Comparison of ENCODE assay signal across 20 cellular contexts in the genomic region with DNA sequence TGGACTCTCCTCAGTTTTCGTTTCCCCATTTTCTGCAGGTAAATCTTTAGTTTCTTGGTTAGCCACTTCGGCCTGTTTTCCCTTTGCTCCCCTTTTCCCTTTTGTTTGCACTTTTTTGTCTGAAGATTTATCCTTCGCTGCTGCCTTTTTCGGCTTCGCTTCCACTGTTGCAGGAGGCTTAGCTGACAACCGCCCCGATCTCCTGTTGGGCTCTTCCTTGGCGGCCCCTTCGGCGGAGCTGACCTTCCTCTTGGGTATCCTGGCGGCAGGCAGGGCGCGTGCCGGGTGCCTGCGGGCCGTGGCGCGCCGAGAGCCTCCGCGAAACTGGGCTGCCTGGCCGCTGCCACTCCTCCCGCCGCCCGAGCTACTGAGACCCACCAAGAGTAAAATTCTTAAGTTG. TPM values are rescaled to one million over a fixed set of nuclear protein-coding genes. Genes with fewer than 3 reads are reported as not detected.
DNase-seq lines count a peak whose midpoint lies in the region; TF ChIP-seq lines count a peak whose summit lies in the region.
"Not testable (repeated sequence)": the region's sequence is repeated elsewhere in the genome, so short reads cannot be mapped to it uniquely, and the experiment has no call there.
"Had no signal": no experiment of that assay in that cellular context is flagged by ENCODE, and none has a peak within 500 bp of the region (broad histone marks: within the 10 kb centered on the region; RNA-seq: fewer than 3 reads in every experiment).

No MANE protein-coding gene starts in this region.

- not testable (repeated sequence) for H3K18ac ChIP-seq in mesendoderm (ENCODE audit: low read length)

- H3K27me3 Mint-ChIP-seq in progenitor cell of endocrine pancreas = peaks cover 11% of the 10 kb centered on the region

- H3K9ac ChIP-seq in iPS-18a (ENCODE audit: low read length) = not testable (repeated sequence)
- peak overlapping the region; percentile 36 for H3K9ac ChIP-seq in mesendoderm (ENCODE audit: low read length)

- H3K36me3 ChIP-seq in HAP-1 (replicated peaks); iPS-18a (ENCODE audit: control insufficient read depth, low read depth, low read length); mesendoderm (ENCODE audit: control insufficient read depth, insufficient read depth, low read length): not testable (repeated sequence)

- not testable (repeated sequence) for H3K36me3 Mint-ChIP-seq in progenitor cell of endocrine pancreas (ENCODE audit: insufficient read depth)

- in situ Hi-C loops in HAP-1 (cut with MboI; ENCODE audit: low sequenced_read_pairs); astrocyte of the spinal cord (cut with HindIII; ENCODE audit: low sequenced_read_pairs): not testable (repeated sequence)

- not testable (repeated sequence) for TF ChIP-seq CTCF in astrocyte of the spinal cord (IDR thresholded peaks at IDR 0.05; ENCODE audit: low read depth, low read length); epithelial cell of esophagus (IDR thresholded peaks at IDR 0.05; ENCODE audit: insufficient read depth, low read depth, low read length, missing control alignments); progenitor cell of endocrine pancreas (IDR thresholded peaks at IDR 0.05; ENCODE audit: unreplicated experiment)

- H3K4ac ChIP-seq in mesendoderm (ENCODE audit: low read depth, low read length) = not testable (repeated sequence)

- H2BK15ac ChIP-seq in mesendoderm (replicated peaks; ENCODE audit: low read depth) = not testable (repeated sequence)

- not testable (repeated sequence) for H3K27ac ChIP-seq in iPS-18a (ENCODE audit: low read length); mesendoderm (ENCODE audit: low read depth, low read length)

- DNase-seq in HAP-1 (ENCODE audit: low spot score in 2 of 2) = peak; percentile 22 to 69
- peak; percentile 35 for DNase-seq in NCI-H2227 (lab: John Stamatoyannopoulos, UW; ENCODE audit: unreplicated experiment)
- peak; percentile 14 for DNase-seq in astrocyte of the spinal cord (ENCODE audit: low read depth, low spot score)
- DNase-seq in epithelial cell of esophagus (ENCODE audit: low read depth) = peak; percentile 25
- peak; percentile 71 for DNase-seq in mesendoderm
- DNase-seq in progenitor cell of endocrine pancreas (ENCODE audit: low spot score, unreplicated experiment) = not testable (repeated sequence)

- WGBS in mesendoderm (ENCODE audit: extremely low coverage, insufficient coverage, low lambda C conversion rate) = no CpG with 5 or more reads among the region's 25 CpGs

- H3K79me1 ChIP-seq in mesendoderm (ENCODE audit: low read length) = not testable (repeated sequence)

- H2BK120ac ChIP-seq in mesendoderm (ENCODE audit: low read depth, low read length) = not testable (repeated sequence)

- not testable (repeated sequence) for H3K9me3 Mint-ChIP-seq in progenitor cell of endocrine pancreas (ENCODE audit: low read depth)

- H3K4me2 ChIP-seq in mesendoderm (ENCODE audit: low read length) = not testable (repeated sequence)

- H3K4me1 ChIP-seq in HAP-1; iPS-18a (ENCODE audit: control insufficient read depth, low read depth, low read length); mesendoderm (ENCODE audit: control insufficient read depth, low read depth, low read length): not testable (repeated sequence)

- peak overlapping the region; percentile 10 for H3K56ac ChIP-seq in mesendoderm (ENCODE audit: low read length)

- not testable (repeated sequence) for H4K8ac ChIP-seq in mesendoderm (ENCODE audit: low read depth, low read length)

- not testable (repeated sequence) for H3K9me3 ChIP-seq in HAP-1; iPS-18a (ENCODE audit: control insufficient read depth, low read depth, low read length)

- not testable (repeated sequence) for H2AK5ac ChIP-seq in mesendoderm (ENCODE audit: low read length)

- H3K4me3 ChIP-seq in HAP-1 = peak overlapping the region; percentile 10; the same call in 1 of the 2 replicates
- H3K4me3 ChIP-seq in astrocyte of the spinal cord (ENCODE audit: low read depth, low read length); epithelial cell of esophagus (ENCODE audit: low read length); mesendoderm (ENCODE audit: low read length): not testable (repeated sequence)
- peak overlapping the region; percentile 21 for H3K4me3 ChIP-seq in iPS-18a (ENCODE audit: low read length)

- not testable (repeated sequence) for H4K5ac ChIP-seq in mesendoderm (ENCODE audit: low read length)

- not testable (repeated sequence) for H3K27ac Mint-ChIP-seq in progenitor cell of endocrine pancreas

- peak overlapping the region; percentile 54 for H3K4me3 Mint-ChIP-seq in progenitor cell of endocrine pancreas (ENCODE audit: low read depth)

- H3K23ac ChIP-seq in mesendoderm (ENCODE audit: low read length) = not testable (repeated sequence)

- H3K4me1 Mint-ChIP-seq in progenitor cell of endocrine pancreas (ENCODE audit: low read depth) = not testable (repeated sequence)

- not testable (repeated sequence) for H2BK5ac ChIP-seq in mesendoderm (ENCODE audit: low read length)

- not testable (repeated sequence) for H3K79me2 ChIP-seq in mesendoderm (ENCODE audit: control insufficient read depth, insufficient read depth, low read length)

- H3K27me3 ChIP-seq in HAP-1 (ENCODE audit: low read depth); iPS-18a (ENCODE audit: control insufficient read depth, insufficient read depth, low read length); mesendoderm (ENCODE audit: insufficient read depth, low read length, poor library complexity): not testable (repeated sequence)

RNA-seq across cellular contexts. Expression of a gene that starts 10.8 kb away (rescaled TPM):
- polyA plus RNA-seq in mesendoderm (2013, experiment 1 of 2) = not detected
- not detected for polyA plus RNA-seq in mesendoderm (2013, experiment 2 of 2)
- total RNA-seq in progenitor cell of endocrine pancreas = not detected in 2 replicates
- total RNA-seq: activated T-helper 17 cell treated with anti-CD3 and anti-CD28 coated beads, Interleukin-2, amount 50 U/mL, for 72 hours; cardiac septum; CD8-positive, alpha-beta memory T cell; Daoy; gastrocnemius medialis; lower lobe of right lung; mucosa of descending colon; natural killer cell; right lobe of liver; SK-MEL-5; T-cell had no signal
- polyA plus RNA-seq: AG04450; BJ; CD8-positive, alpha-beta memory T cell had no signal
